In the genomic region with DNA sequence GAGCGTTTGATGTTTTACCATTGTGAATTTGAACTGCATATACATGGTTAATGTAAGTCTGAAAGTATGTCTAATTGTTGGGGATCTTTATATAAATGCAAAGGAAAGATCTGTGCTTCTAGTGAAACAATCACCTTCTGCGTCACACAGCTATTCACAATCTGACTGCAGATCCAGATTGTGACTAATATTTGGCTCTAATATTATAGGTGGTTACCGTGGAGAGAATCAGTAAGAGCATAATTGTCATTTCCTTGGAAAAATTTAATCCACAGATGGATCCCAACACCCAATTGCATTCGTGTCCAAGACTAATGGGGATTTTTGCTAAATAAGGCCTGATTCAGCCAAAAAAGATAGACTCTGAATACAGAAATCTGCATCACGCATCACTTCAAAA, we compare ENCODE assay signal across 23 cellular contexts.
DNase-seq lines count a peak whose midpoint lies in the region; ATAC-seq lines count a peak whose summit lies in the region.
"Had no signal": no experiment of that assay in that cellular context is flagged by ENCODE, and none has a peak within 500 bp of the region (broad histone marks: within the 10 kb centered on the region; RNA-seq: fewer than 3 reads in every experiment).

No MANE protein-coding gene starts in this region.

- H3K4me2 ChIP-seq in BLaER1, result peak overlapping the region; percentile 76

- no peaks in the 10 kb centered on the region for H3K9me3 ChIP-seq in BLaER1
- H3K9me3 ChIP-seq: SJCRH30 had no signal

- DNase-seq in medulla oblongata (ENCODE audit: extremely low spot score), result peak; percentile 22
- DNase-seq in superior temporal gyrus (ENCODE audit: extremely low spot score), result peak; percentile 65
- DNase-seq in activated CD8-positive, alpha-beta memory T cell treated with anti-CD3 and anti-CD28 coated beads for 24 hours, result no peak
- no peak for DNase-seq in NCI-H748 treated with DMSO at 0.1 percent for 48 hours (lab: John Stamatoyannopoulos, UW)
- DNase-seq: DMS153; DND-41; Karpas-422; NCI-H1092; NCI-H1436; NCI-H187; NCI-H2081 treated with DMSO at 0.1 percent for 48 hours; NCI-H2171; NCI-H226; NCI-H524; NK-92 treated with Interleukin-12 subunit alpha and Interleukin-12 subunit beta, amount 100 ng/mL, for 24 hours; PC-3; SJCRH30 had no signal

- H3K36me3 ChIP-seq in BLaER1, result no peaks in the 10 kb centered on the region
- H3K36me3 ChIP-seq: SJCRH30 had no signal

- peaks cover 23% of the 10 kb centered on the region for H3K4me1 ChIP-seq in BLaER1
- H3K4me1 ChIP-seq: SJCRH30 had no signal

- H3K27me3 ChIP-seq in BLaER1, result no peaks in the 10 kb centered on the region

- no peak overlapping the region for H3K9ac ChIP-seq in BLaER1

- H4K20me1 ChIP-seq in BLaER1, result no peaks in the 10 kb centered on the region

- no peak overlapping the region for H3K4me3 ChIP-seq in BLaER1
- H3K4me3 ChIP-seq: SJCRH30 had no signal

- ATAC-seq in HG03342 (IDR thresholded peaks at IDR 0.05; ENCODE audit: unreplicated experiment), result no peak
- ATAC-seq: HepG2, PC-3, Right ventricle myocardium inferior, SK-N-SH treated with all-trans-retinoic acid at 6 μM for 48 hours had no signal

- H3K27ac ChIP-seq in BLaER1 (no peak overlapping the region), cingulate gyrus (ENCODE audit: low read depth, low read length) (peak overlapping the region; percentile 8)
- H3K27ac ChIP-seq: SJCRH30 had no signal

Comparison
In these comparisons a context has a peak if more than half of its experiments do, and no peak if none do; other contexts are left out.
1. DNase-seq: peak in medulla oblongata (single experiment) and superior temporal gyrus (single experiment); none in activated CD8-positive, alpha-beta memory T cell treated with anti-CD3 and anti-CD28 coated beads for 24 hours (single experiment) and NCI-H748 treated with DMSO at 0.1 percent for 48 hours (single experiment).